Comparison of ENCODE assay signal across 8 cellular contexts in genomic region chr19:54653181-54653809, GRCh38. TPM values are rescaled to one million over a fixed set of nuclear protein-coding genes. Genes with fewer than 3 reads are reported as not detected.
DNase-seq lines count a peak whose midpoint lies in the region; ATAC-seq and TF ChIP-seq lines count a peak whose summit lies in the region.

No MANE protein-coding gene starts in this region.

- H3K9me3 Mint-ChIP-seq in HFFc6 (peaks cover 13% of the 10 kb centered on the region), immature natural killer cell (no peaks in the 10 kb centered on the region)
- no peaks in the 10 kb centered on the region for H3K9me3 Mint-ChIP-seq in stimulated activated memory B cell treated with anti-CD40 and anti-IgM and Interleukin-4, amounts not matched to agents 10 μg/mL and 1 μg/mL and 100 μg/mL, for 72 hours

- H3K36me3 Mint-ChIP-seq in HFFc6 (ENCODE audit: low read depth) (no peaks in the 10 kb centered on the region), immature natural killer cell (no peaks in the 10 kb centered on the region)
- no peaks in the 10 kb centered on the region for H3K36me3 Mint-ChIP-seq in stimulated activated memory B cell treated with anti-CD40 and anti-IgM and Interleukin-4, amounts not matched to agents 10 μg/mL and 1 μg/mL and 100 μg/mL, for 72 hours

- H3K4me1 Mint-ChIP-seq in HFFc6 (ENCODE audit: low read depth) (no peaks in the 10 kb centered on the region), immature natural killer cell (peaks cover 0 to 3% of the 10 kb centered on the region in 2 donors)
- peaks cover 11% of the 10 kb centered on the region for H3K4me1 Mint-ChIP-seq in stimulated activated memory B cell treated with anti-CD40 and anti-IgM and Interleukin-4, amounts not matched to agents 10 μg/mL and 1 μg/mL and 100 μg/mL, for 72 hours

- H3K27ac Mint-ChIP-seq in HFFc6 (no peak overlapping the region), immature natural killer cell (no peak overlapping the region)
- H3K27ac Mint-ChIP-seq in stimulated activated memory B cell treated with anti-CD40 and anti-IgM and Interleukin-4, amounts not matched to agents 10 μg/mL and 1 μg/mL and 100 μg/mL, for 72 hours = no peak overlapping the region

- peak; percentile 79 for TF ChIP-seq CTCF in HFFc6 (IDR thresholded peaks at IDR 0.05)

- H3K27me3 Mint-ChIP-seq in HFFc6 (ENCODE audit: insufficient read depth) (no peaks in the 10 kb centered on the region; the same call in 1 of the 2 replicates), immature natural killer cell (ENCODE audit: low read depth in 3 of 3) (peaks cover 8 to 10% (median 8%) of the 10 kb centered on the region in 3 donors)
- H3K27me3 Mint-ChIP-seq in stimulated activated memory B cell treated with anti-CD40 and anti-IgM and Interleukin-4, amounts not matched to agents 10 μg/mL and 1 μg/mL and 100 μg/mL, for 72 hours = no peaks in the 10 kb centered on the region

- H3K4me3 Mint-ChIP-seq in HFFc6 (no peak overlapping the region), immature natural killer cell (no peak overlapping the region)
- no peak overlapping the region for H3K4me3 Mint-ChIP-seq in stimulated activated memory B cell treated with anti-CD40 and anti-IgM and Interleukin-4, amounts not matched to agents 10 μg/mL and 1 μg/mL and 100 μg/mL, for 72 hours

- peak; percentile 38 for DNase-seq in COLO829 (ENCODE audit: low spot score)
- peak; percentile 4 for DNase-seq in HFFc6
- peak; percentile 31 to 49 (median 36) for DNase-seq in immature natural killer cell
- DNase-seq in ureter (ENCODE audit: low spot score) = no peak
- no peak for DNase-seq in NCI-H226
- DNase-seq in stimulated activated CD4-positive, alpha-beta T cell treated with anti-CD3 and anti-CD28 coated beads, Interleukin-4, amount 100 ng/mL, for 24 hours = no peak

- peak; percentile 65; the same call in 2 of the 3 replicates for ATAC-seq in SK-N-SH treated with all-trans-retinoic acid at 6 μM for 48 hours
- no peak for ATAC-seq in stimulated activated memory B cell treated with anti-CD40 and anti-IgM and Interleukin-4, amounts not matched to agents 10 μg/mL and 1 μg/mL and 100 μg/mL, for 72 hours

TF ChIP-seq in SK-N-SH treated with all-trans-retinoic acid at 6 μM for 48 hours, 23 proteins besides CTCF, POLR2A, EP300 and RAD21 (continues in another document):
- no peak for TF ChIP-seq TSHZ2 (CRISPR knock-in tag; IDR thresholded peaks at IDR 0.05)
- no peak for TF ChIP-seq ISL1 (CRISPR knock-in tag; IDR thresholded peaks at IDR 0.05)
- TF ChIP-seq ARNTL (CRISPR knock-in tag; IDR thresholded peaks at IDR 0.05; ENCODE audit: borderline replicate concordance, low read depth) = no peak
- no peak for TF ChIP-seq ZC3H10 (CRISPR knock-in tag; IDR thresholded peaks at IDR 0.05)
- no peak for TF ChIP-seq BACH2 (CRISPR knock-in tag; IDR thresholded peaks at IDR 0.05; ENCODE audit: borderline replicate concordance)
- no peak for TF ChIP-seq POU6F1 (CRISPR knock-in tag; IDR thresholded peaks at IDR 0.05; ENCODE audit: borderline replicate concordance, low read depth)
- no peak for TF ChIP-seq ZFP3 (CRISPR knock-in tag; IDR thresholded peaks at IDR 0.05)
- no peak for TF ChIP-seq CREB5 (CRISPR knock-in tag; IDR thresholded peaks at IDR 0.05; ENCODE audit: low read depth)
- TF ChIP-seq CSDC2 (CRISPR knock-in tag; IDR thresholded peaks at IDR 0.05) = no peak
- no peak for TF ChIP-seq ZFP30 (CRISPR knock-in tag; IDR thresholded peaks at IDR 0.05)
- no peak for TF ChIP-seq RARB (CRISPR knock-in tag; IDR thresholded peaks at IDR 0.05)
- TF ChIP-seq ZNF8 (CRISPR knock-in tag; IDR thresholded peaks at IDR 0.05) = no peak
- no peak for TF ChIP-seq PATZ1 (CRISPR knock-in tag; IDR thresholded peaks at IDR 0.05; ENCODE audit: borderline replicate concordance)
- TF ChIP-seq CSRNP3 (CRISPR knock-in tag; IDR thresholded peaks at IDR 0.05) = no peak
- TF ChIP-seq ZNF565 (CRISPR knock-in tag; conservative IDR thresholded peaks at IDR 0.05; ENCODE audit: low read depth) = no peak

RNA-seq across cellular contexts. Expression of gene LILRB4, which starts 9.5 kb away (rescaled TPM):
- total RNA-seq in HFFc6 (2021; fragmentation: NEBNext Ultra II Directional; extraction: Animal tissue kit (Norgen Biotek cat#: 25700)) = not detected
- 1 to 10 TPM in 1 of 3 donors, under 1 TPM in 2; 0.27 to 7.4 (median 0.69) TPM for polyA plus RNA-seq in immature natural killer cell
- total RNA-seq in ureter = 3.1 TPM

RNA-seq across cellular contexts. Expression of gene LILRB1, which starts 23.0 kb away (rescaled TPM):
- total RNA-seq in HFFc6 (2021; fragmentation: NEBNext Ultra II Directional; extraction: Animal tissue kit (Norgen Biotek cat#: 25700)) = not detected
- 10 to 100 TPM in 1 of 3 donors, 1 to 10 TPM in 2; 4.7 to 12.8 (median 9.1) TPM for polyA plus RNA-seq in immature natural killer cell
- total RNA-seq in ureter = 2.7 TPM

RNA-seq across cellular contexts. Expression of gene LILRA1, which starts 59.9 kb away (rescaled TPM):
- not detected for total RNA-seq in HFFc6 (2021; fragmentation: NEBNext Ultra II Directional; extraction: Animal tissue kit (Norgen Biotek cat#: 25700))
- polyA plus RNA-seq in immature natural killer cell = 1 to 10 TPM in 2 of 3 donors, under 1 TPM in 1; 0.47 to 3.4 (median 1.1) TPM
- 0.34 TPM for total RNA-seq in ureter

Comparison
In these comparisons a context has a peak if more than half of its experiments do, and no peak if none do; other contexts are left out.
1. DNase-seq: peak in COLO829 (single experiment), HFFc6 (single experiment) and immature natural killer cell (3 of 3); none in ureter (single experiment), NCI-H226 (single experiment) and stimulated activated CD4-positive, alpha-beta T cell treated with anti-CD3 and anti-CD28 coated beads, Interleukin-4, amount 100 ng/mL, for 24 hours (single experiment).